17 cellular contexts compared by ENCODE assay signal in the genomic region with DNA sequence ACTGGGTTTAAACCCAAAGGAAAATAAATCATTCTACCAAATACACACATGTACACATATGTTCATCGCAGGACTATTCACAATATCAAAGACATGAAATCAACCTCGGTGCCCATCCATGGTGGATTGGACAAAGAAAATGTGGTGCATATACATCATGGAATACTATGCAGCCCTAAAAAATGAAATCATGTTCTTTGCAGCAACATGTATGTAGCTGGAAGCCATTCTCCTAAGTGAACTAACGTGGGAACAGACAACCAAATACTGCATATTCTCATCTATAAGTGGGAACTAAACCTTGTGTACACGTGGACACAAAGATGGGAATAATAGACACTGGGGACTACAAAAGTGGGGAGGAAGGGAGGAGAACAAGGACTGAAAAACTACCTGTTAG.
A peak's percentile ranks its signal among the peaks of the same experiment; 100 is the strongest.
DNase-seq lines count a peak whose midpoint lies in the region; ATAC-seq, FAIRE-seq and TF ChIP-seq lines count a peak whose summit lies in the region.
"Had no signal": no experiment of that assay in that cellular context is flagged by ENCODE, and none has a peak within 500 bp of the region (broad histone marks: within the 10 kb centered on the region; RNA-seq: fewer than 3 reads in every experiment).

No MANE protein-coding gene starts in this region.

- POLR2A ChIA-PET in HEK293 (lab: Yijun Ruan, JAX) (no interaction called here), K562 (lab: Yijun Ruan, JAX) (no interaction called here)

- no TSS peak for BruUV-seq in K562 (replicated peaks; lab: Mats Ljungman, UMichigan)

- peak overlapping the region; percentile 54 for H3K27ac Mint-ChIP-seq in osteocyte (ENCODE audit: unreplicated experiment)
- H3K27ac Mint-ChIP-seq: CD14-positive monocyte; CD4-positive, alpha-beta memory T cell; HFFc6 had no signal

- no peaks in the 10 kb centered on the region for H3K9me1 ChIP-seq in K562 (ENCODE audit: control insufficient read depth, insufficient read depth, low read length)

- no peak overlapping the region for H3K9ac ChIP-seq in K562 (ENCODE audit: insufficient read depth in 1 of 2, low read depth in 2 of 2, low read length in 2 of 2)
- H3K9ac ChIP-seq: BLaER1, KMS-11 had no signal

- H3K4me3 Mint-ChIP-seq in osteocyte (ENCODE audit: unreplicated experiment): no peak overlapping the region
- H3K4me3 Mint-ChIP-seq: CD14-positive monocyte; CD4-positive, alpha-beta memory T cell; HFFc6 had no signal

- H3K27me3 Mint-ChIP-seq in osteocyte (ENCODE audit: unreplicated experiment): no peaks in the 10 kb centered on the region

- TF ChIP-seq POLR2A in K562 (conservative IDR thresholded peaks at IDR 0.05) (no peak), right lobe of liver (IDR thresholded peaks at IDR 0.05) (no peak)

- H3K36me3 ChIP-seq in HEK293 (ENCODE audit: control insufficient read depth in 2 of 2, insufficient read depth in 1 of 2, low read length in 2 of 2) (no peaks in the 10 kb centered on the region), K562 (ENCODE audit: control insufficient read depth, insufficient read depth, low read length) (no peaks in the 10 kb centered on the region), right lobe of liver (no peaks in the 10 kb centered on the region)
- H3K36me3 ChIP-seq: BLaER1, HAP-1 had no signal

- no peaks in the 10 kb centered on the region for H3K36me3 Mint-ChIP-seq in osteocyte (ENCODE audit: unreplicated experiment)
- H3K36me3 Mint-ChIP-seq: CD14-positive monocyte; CD4-positive, alpha-beta memory T cell had no signal

- no peak overlapping the region for H3K27ac ChIP-seq in HEK293 (ENCODE audit: extremely low read depth, low read depth, low read length)
- H3K27ac ChIP-seq in K562 (ENCODE audit: extremely low read depth, low read depth, low read length): no peak overlapping the region
- H3K27ac ChIP-seq in right lobe of liver: no peak overlapping the region
- H3K27ac ChIP-seq: BLaER1, HL-60, KMS-11 had no signal

- WGBS in K562 (ENCODE audit: insufficient coverage, low coverage, missing lambda C conversion rate): 3% methylated on average over 4 of the region's 4 CpGs
- WGBS in right lobe of liver (ENCODE audit: insufficient coverage, low coverage, low lambda C conversion rate, missing lambda C conversion rate): 70% methylated on average over 4 of the region's 4 CpGs

- H3K27me3 ChIP-seq in K562 (ENCODE audit: control insufficient read depth in 2 of 2, insufficient read depth in 2 of 2, low read length in 2 of 2) (peaks cover 0 to 9% of the 10 kb centered on the region in 2 experiments; a peak in 1 of 5 replicates), right lobe of liver (no peaks in the 10 kb centered on the region)
- H3K27me3 ChIP-seq: BLaER1 had no signal

- peaks cover 29% of the 10 kb centered on the region for H3K4me1 Mint-ChIP-seq in osteocyte (ENCODE audit: unreplicated experiment)

- H3K9me3 Mint-ChIP-seq in osteocyte (ENCODE audit: unreplicated experiment): no peaks in the 10 kb centered on the region

- in situ Hi-C loops in K562 (cut with MboI): no loop called here

- no peak for TF ChIP-seq EP300 in K562 (IDR thresholded peaks at IDR 0.05; ENCODE audit: low read length)

- H3K4me1 ChIP-seq in HEK293 (ENCODE audit: control insufficient read depth, insufficient read depth, low read length) (0 out of 2 replicates have a peak, but pooled peaks cover 6% of the 10 kb centered on the region), K562 (replicated peaks in 1 of 2; ENCODE audit: control insufficient read depth in 2 of 2, insufficient read depth in 2 of 2, low read length in 2 of 2) (no peaks in the 10 kb centered on the region; a peak in 1 of 5 replicates), right lobe of liver (no peaks in the 10 kb centered on the region)
- H3K4me1 ChIP-seq: HAP-1 had no signal

- CTCF ChIA-PET in HEK293 (lab: Yijun Ruan, JAX): interaction anchor here (0.5 kb wide), 1 partner anchor 742 kb away, joined by 3 read pairs; no protein-coding TSS in a partner anchor
- CTCF ChIA-PET in K562 (lab: Yijun Ruan, JAX; ENCODE audit: low intra/inter-chr PET ratio): no interaction called here

- H3K4me3 ChIP-seq in HEK293 (ENCODE audit: low read depth, low read length) (no peak overlapping the region), K562 (no peak overlapping the region), right lobe of liver (no peak overlapping the region)
- H3K4me3 ChIP-seq: BLaER1, HAP-1 had no signal

- H3K9me3 ChIP-seq in HEK293 (ENCODE audit: control insufficient read depth, insufficient read depth, low read depth, low read length) (no peaks in the 10 kb centered on the region; the same call in 1 of the 2 replicates), K562 (replicated peaks; ENCODE audit: control insufficient read depth, insufficient read depth, low read depth, low read length) (no peaks in the 10 kb centered on the region), right lobe of liver (no peaks in the 10 kb centered on the region)
- H3K9me3 ChIP-seq: BLaER1, HAP-1 had no signal

- no peak for TF ChIP-seq RAD21 in K562 (CRISPR knock-in tag; conservative IDR thresholded peaks at IDR 0.05 in 1 of 2, IDR thresholded peaks at IDR 0.05 in 1 of 2)

- DNase-seq in K562 (ENCODE audit: extremely low read depth in 1 of 4, low spot score in 3 of 4): no peak
- DNase-seq in osteocyte (ENCODE audit: extremely low spot score, unreplicated experiment): no peak
- DNase-seq in RKO (ENCODE audit: low spot score): no peak
- DNase-seq in activated T-cell treated with anti-CD3 and anti-CD28 coated beads, Interleukin-2, amount 50 U/mL, for 1 hour: no peak
- DNase-seq in right lobe of liver: no peak
- DNase-seq: CD4-positive, alpha-beta memory T cell; DMS153; DMS79; GDM1 had no signal

- H2AFZ ChIP-seq in K562 (ENCODE audit: low read depth, low read length): no peak overlapping the region

- H3K79me2 ChIP-seq in K562 (ENCODE audit: control insufficient read depth, insufficient read depth, low read length): no peaks in the 10 kb centered on the region

- no peak for FAIRE-seq in K562 (lab: Jason Lieb, UNC)

- ATAC-seq in K562 (no peak), GM19397 (IDR thresholded peaks at IDR 0.05; ENCODE audit: unreplicated experiment) (no peak), right lobe of liver (no peak)

- no peaks in the 10 kb centered on the region for H4K20me1 ChIP-seq in K562 (replicated peaks; ENCODE audit: control insufficient read depth, insufficient read depth, low read length)
- H4K20me1 ChIP-seq: BLaER1 had no signal

- H3K4me2 ChIP-seq in K562 (ENCODE audit: insufficient read depth, low read length): no peak overlapping the region
- H3K4me2 ChIP-seq: BLaER1, KMS-11 had no signal

- TF ChIP-seq CTCF in HEK293 (tag by site-specific recombination; IDR thresholded peaks at IDR 0.05): no peak
- TF ChIP-seq CTCF in K562 (IDR thresholded peaks at IDR 0.05 in 2 of 3, conservative IDR thresholded peaks at IDR 0.05 in 1 of 3; ENCODE audit: insufficient read depth in 2 of 3, low read depth in 1 of 3, low read length in 3 of 3): no peak
- no peak for TF ChIP-seq CTCF in osteocyte (IDR thresholded peaks at IDR 0.05)
- no peak for TF ChIP-seq CTCF in right lobe of liver (IDR thresholded peaks at IDR 0.05)

- intact Hi-C loops in K562 (cut with micrococcal nuclease) (no loop called here), right lobe of liver (cut with DNase I) (no loop called here)

TF ChIP-seq in HEK293, 187 proteins besides CTCF, POLR2A, EP300 and RAD21 (continues in another document):
- TF ChIP-seq ZNF580 (tag by site-specific recombination; IDR thresholded peaks at IDR 0.05) (0 out of 2 replicates have a peak, but pooled peaks have one; percentile 65), ZBTB7A (tag by site-specific recombination; IDR thresholded peaks at IDR 0.05; ENCODE audit: low read depth) (no peak), ZNF146 (tag by site-specific recombination; IDR thresholded peaks at IDR 0.05) (peak; percentile 98), YY1 (tag by site-specific recombination; IDR thresholded peaks at IDR 0.05) (no peak), ZNF677 (tag by site-specific recombination; IDR thresholded peaks at IDR 0.05) (no peak), ZNF629 (tag by site-specific recombination; IDR thresholded peaks at IDR 0.05) (no peak), ZNF114 (tag by site-specific recombination; IDR thresholded peaks at IDR 0.05) (no peak), ZNF324 (tag by site-specific recombination; IDR thresholded peaks at IDR 0.05) (0 out of 2 replicates have a peak, but pooled peaks have one; percentile 19)

TF ChIP-seq in K562, 482 proteins besides CTCF, POLR2A, EP300 and RAD21:
- no peak for TF ChIP-seq CHCHD3 (CRISPR knock-in tag; IDR thresholded peaks at IDR 0.05)
- TF ChIP-seq ZFP30 (CRISPR knock-in tag; IDR thresholded peaks at IDR 0.05; ENCODE audit: borderline replicate concordance): no peak
- no peak for TF ChIP-seq ZNF57 (CRISPR knock-in tag; IDR thresholded peaks at IDR 0.05)
- TF ChIP-seq SRSF7 (optimal IDR thresholded peaks at IDR 0.05; ENCODE audit: low read depth, low read length): no peak
- TF ChIP-seq ZNF644 (tag; IDR thresholded peaks at IDR 0.05; ENCODE audit: low read depth): no peak
- TF ChIP-seq ZNF146 (CRISPR knock-in tag; IDR thresholded peaks at IDR 0.05; ENCODE audit: unreplicated experiment): peak; percentile 88
- peak; percentile 59 for TF ChIP-seq RBM25 (IDR thresholded peaks at IDR 0.05; ENCODE audit: low read depth, low read length, severe bottlenecking)

Comparison
In these comparisons a context has a peak if more than half of its experiments do, and no peak if none do; other contexts are left out.
1. Of the 44 proteins assayed by ChIP-seq in both K562 and HEK293: peak only in K562: none; only in HEK293: ZNF324; in both: ZNF146; in neither: 42.